Comparison of ENCODE assay signal across 18 cellular contexts in the genomic region with DNA sequence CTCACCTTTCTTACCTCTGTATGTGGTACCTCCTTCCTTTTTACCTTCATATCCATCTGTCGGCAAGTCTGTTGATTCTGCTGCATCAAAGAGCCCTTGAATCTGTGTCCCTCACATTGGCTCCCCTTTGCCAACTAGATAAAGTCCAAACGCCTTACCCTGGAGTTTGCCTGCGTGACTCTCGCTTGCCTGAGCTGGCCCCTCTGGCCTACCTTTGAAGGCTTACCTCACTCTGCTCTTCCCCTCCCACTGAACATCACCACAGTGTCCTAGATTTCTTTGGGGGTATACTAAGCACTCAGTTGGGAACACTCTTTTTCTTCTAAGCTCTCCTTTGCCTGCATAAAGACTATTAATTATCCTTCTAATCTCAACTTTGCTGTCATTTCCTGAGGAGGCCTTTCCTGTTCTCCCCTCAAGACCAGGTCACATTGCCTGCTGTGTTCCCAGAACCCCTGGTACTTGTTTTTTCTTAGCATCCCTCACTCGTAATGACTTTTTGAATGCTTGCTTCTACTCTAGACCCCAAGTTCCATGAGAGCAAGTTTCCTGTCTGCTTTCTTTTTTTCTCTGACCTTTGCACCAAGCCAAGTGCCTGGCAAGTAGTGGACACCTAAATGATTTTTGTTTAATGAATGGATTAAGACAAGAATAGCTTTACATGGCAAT.
DNase-seq lines count a peak whose midpoint lies in the region; ATAC-seq and TF ChIP-seq lines count a peak whose summit lies in the region.
"Had no signal": no experiment of that assay in that cellular context is flagged by ENCODE, and none has a peak within 500 bp of the region (broad histone marks: within the 10 kb centered on the region; RNA-seq: fewer than 3 reads in every experiment).

No MANE protein-coding gene starts in this region.

- DNase-seq in NCI-H82 (lab: John Stamatoyannopoulos, UW): peak; percentile 26
- DNase-seq in NCI-H82 treated with DMSO at 0.1 percent for 48 hours (lab: John Stamatoyannopoulos, UW; ENCODE audit: unreplicated experiment): no peak
- DNase-seq in fibroblast of pulmonary artery (ENCODE audit: low read depth): peak; percentile 33
- no peak for DNase-seq in nephron progenitor cell
- DNase-seq in T-helper 2 cell treated with Interferon-gamma antibody and Interleukin-4, amounts not matched to agents 5 μg/mL and 100 μg/mL, for 36 hours (ENCODE audit: low spot score): no peak
- no peak for DNase-seq in NCI-H526 treated with DMSO at 0.1 percent for 48 hours (lab: John Stamatoyannopoulos, UW)
- DNase-seq: activated gamma-delta T cell treated with Interleukin-2 at 50 U/mL for 16 hours; naive B cell; NCI-H2081; posterior cingulate gyrus; SHP77 treated with DMSO at 0.1 percent for 48 hours; stimulated activated CD4-positive, alpha-beta T cell treated with anti-CD3 and anti-CD28 coated beads, Interleukin-12 subunit alpha, Interleukin-12 subunit beta, amount 100 ng/mL, for 4 hours; thyroid gland had no signal

- H3K36me3 Mint-ChIP-seq in nephron progenitor cell (ENCODE audit: low read depth): peaks cover 53% of the 10 kb centered on the region
- H3K36me3 Mint-ChIP-seq in T-helper 2 cell treated with Interferon-gamma antibody and Interleukin-4, amounts not matched to agents 5 μg/mL and 100 μg/mL, for 36 hours (ENCODE audit: low read depth): peaks cover 28% of the 10 kb centered on the region

- H3K4me3 ChIP-seq in fibroblast of pulmonary artery (replicated peaks; ENCODE audit: low read depth, low read length): no peak overlapping the region
- H3K4me3 ChIP-seq: lung, thyroid gland had no signal

- no peaks in the 10 kb centered on the region for H3K9me3 Mint-ChIP-seq in nephron progenitor cell
- no peaks in the 10 kb centered on the region for H3K9me3 Mint-ChIP-seq in T-helper 2 cell treated with Interferon-gamma antibody and Interleukin-4, amounts not matched to agents 5 μg/mL and 100 μg/mL, for 36 hours
- H3K9me3 Mint-ChIP-seq: dendritic cell treated with granulocyte-macrophage colony-stimulating factor and Interleukin-4, amounts not matched to agents 40 ng/mL and 50 ng/mL, for 4 days; naive B cell had no signal

- no peak for TF ChIP-seq CTCF in VCaP (conservative IDR thresholded peaks at IDR 0.05)
- no peak for TF ChIP-seq CTCF in fibroblast of pulmonary artery (IDR thresholded peaks at IDR 0.05; ENCODE audit: low read length, missing control alignments)
- no peak for TF ChIP-seq CTCF in nephron progenitor cell (IDR thresholded peaks at IDR 0.05)

- H3K27me3 Mint-ChIP-seq in nephron progenitor cell (ENCODE audit: low read depth, poor library complexity): no peaks in the 10 kb centered on the region
- H3K27me3 Mint-ChIP-seq in T-helper 2 cell treated with Interferon-gamma antibody and Interleukin-4, amounts not matched to agents 5 μg/mL and 100 μg/mL, for 36 hours (ENCODE audit: low read depth): no peaks in the 10 kb centered on the region
- H3K27me3 Mint-ChIP-seq: dendritic cell treated with granulocyte-macrophage colony-stimulating factor and Interleukin-4, amounts not matched to agents 40 ng/mL and 50 ng/mL, for 4 days; naive B cell had no signal

- H3K27ac ChIP-seq in VCaP: peak overlapping the region; percentile 27
- H3K27ac ChIP-seq: KMS-11 had no signal

- no peaks in the 10 kb centered on the region for H3K4me1 Mint-ChIP-seq in nephron progenitor cell
- H3K4me1 Mint-ChIP-seq in T-helper 2 cell treated with Interferon-gamma antibody and Interleukin-4, amounts not matched to agents 5 μg/mL and 100 μg/mL, for 36 hours (ENCODE audit: low read depth): peaks cover 27% of the 10 kb centered on the region

- no peak overlapping the region for H3K4me3 Mint-ChIP-seq in nephron progenitor cell
- H3K4me3 Mint-ChIP-seq in T-helper 2 cell treated with Interferon-gamma antibody and Interleukin-4, amounts not matched to agents 5 μg/mL and 100 μg/mL, for 36 hours: no peak overlapping the region
- H3K4me3 Mint-ChIP-seq: dendritic cell treated with granulocyte-macrophage colony-stimulating factor and Interleukin-4, amounts not matched to agents 40 ng/mL and 50 ng/mL, for 4 days; naive B cell had no signal

- H3K27ac Mint-ChIP-seq in nephron progenitor cell: peak overlapping the region; percentile 36
- no peak overlapping the region for H3K27ac Mint-ChIP-seq in T-helper 2 cell treated with Interferon-gamma antibody and Interleukin-4, amounts not matched to agents 5 μg/mL and 100 μg/mL, for 36 hours
- H3K27ac Mint-ChIP-seq: dendritic cell treated with granulocyte-macrophage colony-stimulating factor and Interleukin-4, amounts not matched to agents 40 ng/mL and 50 ng/mL, for 4 days had no signal

- no peak for ATAC-seq in GM18873 (IDR thresholded peaks at IDR 0.05; ENCODE audit: low FRiP score, unreplicated experiment)

Comparison
In these comparisons a context has a peak if more than half of its experiments do, and no peak if none do; other contexts are left out.
1. DNase-seq: peak in NCI-H82 (single experiment) and fibroblast of pulmonary artery (single experiment); none in NCI-H82 treated with DMSO at 0.1 percent for 48 hours (single experiment), nephron progenitor cell (single experiment), T-helper 2 cell treated with Interferon-gamma antibody and Interleukin-4, amounts not matched to agents 5 μg/mL and 100 μg/mL, for 36 hours (single experiment) and NCI-H526 treated with DMSO at 0.1 percent for 48 hours (single experiment).